Comparison of ENCODE assay signal across 19 cellular contexts in the genomic region with DNA sequence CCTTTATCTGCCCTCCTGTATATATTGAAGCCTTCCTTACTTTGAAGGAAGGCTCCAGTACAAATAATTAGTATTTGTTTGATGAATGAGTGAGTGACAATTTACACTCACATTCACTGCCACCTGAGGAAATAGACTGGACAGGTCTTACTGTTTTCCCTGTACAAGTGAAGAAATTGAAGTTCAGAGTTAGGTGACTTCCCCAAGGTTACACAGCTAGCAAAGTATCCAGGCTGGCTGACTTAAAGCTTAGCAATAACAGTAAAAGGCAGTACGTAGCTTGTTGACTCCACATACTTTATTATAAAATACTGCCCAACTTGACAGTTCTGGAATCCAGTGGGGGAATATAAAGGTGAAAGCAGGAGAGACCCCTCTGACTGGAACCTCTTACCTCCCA. TPM values are rescaled to one million over a fixed set of nuclear protein-coding genes. Genes with fewer than 3 reads are reported as not detected.
DNase-seq lines count a peak whose midpoint lies in the region; ATAC-seq, FAIRE-seq and TF ChIP-seq lines count a peak whose summit lies in the region.
"Had no signal": no experiment of that assay in that cellular context is flagged by ENCODE, and none has a peak within 500 bp of the region (broad histone marks: within the 10 kb centered on the region; RNA-seq: fewer than 3 reads in every experiment).

No MANE protein-coding gene starts in this region.

- TF ChIP-seq RAD21 in HCT116 (IDR thresholded peaks at IDR 0.05; ENCODE audit: low read depth) (no peak), HepG2 (CRISPR knock-in tag; IDR thresholded peaks at IDR 0.05) (no peak)

- H3K9me2 ChIP-seq in HCT116 (ENCODE audit: insufficient read depth): no peaks in the 10 kb centered on the region

- no peak overlapping the region for H2AFZ ChIP-seq in HCT116 (ENCODE audit: low read depth, low read length, poor library complexity, severe bottlenecking)
- no peak overlapping the region for H2AFZ ChIP-seq in HepG2 (ENCODE audit: low read length)
- H2AFZ ChIP-seq in smooth muscle cell (ENCODE audit: low read depth): no peak overlapping the region

- intact Hi-C loops in HCT116 (cut with micrococcal nuclease) (loop anchor here (1.0 kb wide), 1 partner anchor 41 kb away; a partner anchor contains a TSS), body of pancreas (cut with DNase I) (no loop called here), HepG2 (cut with micrococcal nuclease; ENCODE audit: unreplicated experiment) (no loop called here)

- no peak for TF ChIP-seq CTCF in HCT116 (IDR thresholded peaks at IDR 0.05 in 2 of 3, conservative IDR thresholded peaks at IDR 0.05 in 1 of 3; ENCODE audit: borderline replicate concordance in 1 of 3, insufficient read depth in 1 of 3, low read depth in 2 of 3, low read length in 2 of 3)
- no peak for TF ChIP-seq CTCF in body of pancreas (IDR thresholded peaks at IDR 0.05)
- TF ChIP-seq CTCF in HepG2 (CRISPR knock-in tag; IDR thresholded peaks at IDR 0.05): no peak
- no peak for TF ChIP-seq CTCF in smooth muscle cell (IDR thresholded peaks at IDR 0.05; ENCODE audit: borderline replicate concordance, insufficient read depth, poor library complexity, severe bottlenecking)

- H3K9me3 ChIP-seq in HCT116 (ENCODE audit: control insufficient read depth in 1 of 2, insufficient read depth in 1 of 2, low read depth in 1 of 2, low read length in 2 of 2) (no peaks in the 10 kb centered on the region), body of pancreas (no peaks in the 10 kb centered on the region), HepG2 (ENCODE audit: low read length) (no peaks in the 10 kb centered on the region), smooth muscle cell (replicated peaks; ENCODE audit: low read depth) (no peaks in the 10 kb centered on the region)
- H3K9me3 ChIP-seq: thoracic aorta had no signal

- H3K9ac ChIP-seq in HCT116 (ENCODE audit: low read length) (peak overlapping the region; percentile 94), HepG2 (ENCODE audit: insufficient read depth, low read depth, low read length) (peak overlapping the region; percentile 72), smooth muscle cell (ENCODE audit: low read depth) (peak overlapping the region; percentile 49)

- H3K4me3 ChIP-seq in HCT116 (replicated peaks in 1 of 2; ENCODE audit: low read depth in 1 of 2, low read length in 2 of 2) (peak overlapping the region; percentile 11 to 49; a peak in 3 of 4 replicates), body of pancreas (no peak overlapping the region), HepG2 (replicated peaks in 1 of 3; ENCODE audit: insufficient read depth in 1 of 3, low read depth in 2 of 3, low read length in 3 of 3) (peak overlapping the region; percentile 39 to 60 (median 44)), smooth muscle cell (peak overlapping the region; percentile 29)
- H3K4me3 ChIP-seq: GM12878, thoracic aorta had no signal

- BruUV-seq in HCT116 (replicated peaks; lab: Mats Ljungman, UMichigan): no TSS peak
- BruUV-seq in HepG2 (replicated peaks; lab: Mats Ljungman, UMichigan): no TSS peak

- H3K36me3 ChIP-seq in HCT116 (ENCODE audit: control insufficient read depth in 1 of 2, insufficient read depth in 2 of 2, low read length in 2 of 2) (peaks cover 11 to 18% of the 10 kb centered on the region in 2 experiments; a peak in 2 of 4 replicates), body of pancreas (replicated peaks in 1 of 2; ENCODE audit: insufficient read depth in 1 of 2, low read depth in 2 of 2) (no peaks in the 10 kb centered on the region), HepG2 (replicated peaks in 1 of 2; ENCODE audit: control insufficient read depth in 1 of 2, insufficient read depth in 2 of 2, low read length in 2 of 2) (peaks cover 7 to 14% of the 10 kb centered on the region in 2 experiments), smooth muscle cell (ENCODE audit: low read depth) (no peaks in the 10 kb centered on the region)
- H3K36me3 ChIP-seq: thoracic aorta had no signal

- no peak for ATAC-seq in HCT116
- ATAC-seq in body of pancreas: no peak
- no peak for ATAC-seq in HepG2
- no peak for ATAC-seq in left lobe of liver
- ATAC-seq: activated CD4-positive, CD25-positive, alpha-beta regulatory T cell treated with anti-CD3 and anti-CD28 coated beads, Interleukin-2, amount 50 U/mL, for 24 hours; esophagus mucosa; GM12878; T-cell had no signal

- CTCF ChIA-PET in HCT116 (lab: Charles Lee): interaction anchor here (1.1 to 2.3 kb wide), 3 partner anchors 10 to 42 kb away, joined by 4 to 11 read pairs (median 4); a partner anchor contains a TSS
- CTCF ChIA-PET in HepG2 (lab: Yijun Ruan, JAX; ENCODE audit: low intra/inter-chr PET ratio, low total read pairs): no interaction called here

- in situ Hi-C loops in HepG2 (cut with HindIII; ENCODE audit: extremely low pct_ligation_motif_present, low pct_unique_long_range_greater_than_20kb): no loop called here

- H3K27me3 ChIP-seq in HCT116 (ENCODE audit: insufficient read depth, low read length) (no peaks in the 10 kb centered on the region), body of pancreas (no peaks in the 10 kb centered on the region), HepG2 (ENCODE audit: control insufficient read depth in 1 of 2, insufficient read depth in 2 of 2, low read length in 2 of 2) (peaks cover 0 to 2% of the 10 kb centered on the region in 2 experiments; a peak in 1 of 5 replicates), smooth muscle cell (ENCODE audit: low read depth) (no peaks in the 10 kb centered on the region)

- POLR2A ChIA-PET in HCT116 (lab: Charles Lee): interaction anchor here (0.7 to 13.7 kb wide), 9 partner anchors 10 to 60 kb away, joined by 3 to 379 read pairs (median 6); a partner anchor contains a TSS
- POLR2A ChIA-PET in HepG2 (lab: Yijun Ruan, JAX): interaction anchor here (0.6 to 9.8 kb wide), 19 partner anchors 10 to 879 kb away, joined by 3 to 437 read pairs (median 5); a partner anchor contains a TSS

- H3F3A ChIP-seq in smooth muscle cell (ENCODE audit: low read depth): peaks cover 34% of the 10 kb centered on the region

- peak; percentile 15 for FAIRE-seq in HepG2 (lab: Jason Lieb, UNC)
- FAIRE-seq: GM12878 had no signal

- H3K79me2 ChIP-seq in HCT116 (ENCODE audit: insufficient read depth, low read length) (peaks cover 50% of the 10 kb centered on the region), HepG2 (ENCODE audit: insufficient read depth, low read length) (peaks cover 30% of the 10 kb centered on the region), smooth muscle cell (ENCODE audit: low read depth) (peaks cover 37% of the 10 kb centered on the region)

- TF ChIP-seq EP300 in HepG2 (IDR thresholded peaks at IDR 0.05; ENCODE audit: low read depth in 2 of 2, low read length in 2 of 2) (no peak), HepG2 (CRISPR knock-in tag; IDR thresholded peaks at IDR 0.05; ENCODE audit: borderline replicate concordance) (no peak)

- peaks cover 79 to 89% of the 10 kb centered on the region in 2 experiments for H3K4me1 ChIP-seq in HCT116 (ENCODE audit: control insufficient read depth in 1 of 2, insufficient read depth in 2 of 2, low read length in 2 of 2)
- peaks cover 68% of the 10 kb centered on the region for H3K4me1 ChIP-seq in body of pancreas
- H3K4me1 ChIP-seq in HepG2 (ENCODE audit: insufficient read depth, low read length): peaks cover 81% of the 10 kb centered on the region
- peaks cover 47% of the 10 kb centered on the region for H3K4me1 ChIP-seq in smooth muscle cell (ENCODE audit: low read depth)

- WGBS in body of pancreas, 2 donors: 0 to 19% methylated on average over 1 of the region's 1 CpG
- WGBS in HepG2 (ENCODE audit: low lambda C conversion rate): 0% methylated on average over 1 of the region's 1 CpG
- WGBS in smooth muscle cell (ENCODE audit: low lambda C conversion rate): 18% methylated on average over 1 of the region's 1 CpG

- DNase-seq in HCT116 (ENCODE audit: low read depth, low spot score) (no peak), body of pancreas (no peak), HepG2 (ENCODE audit: low spot score) (no peak), smooth muscle cell (lab: John Stamatoyannopoulos, UW; ENCODE audit: unreplicated experiment) (no peak), left lobe of liver (ENCODE audit: low spot score) (no peak), NCI-H510A (lab: John Stamatoyannopoulos, UW) (no peak), cortex of kidney (lab: John Stamatoyannopoulos, UW) (no peak)
- no peak for DNase-seq in activated CD8-positive, alpha-beta memory T cell treated with anti-CD3 and anti-CD28 coated beads, Interleukin-2, amount 50 U/mL, for 48 hours
- DNase-seq: C1 segment of cervical spinal cord, DMS79 treated with DMSO at 0.1 percent for 48 hours, hippocampal formation, NCI-H1092 treated with DMSO at 0.1 percent for 48 hours, NCI-H446 treated with DMSO at 0.1 percent for 48 hours, OCI-M1, T-cell had no signal

- RAD21 ChIA-PET in HCT116 (lab: Charles Lee; ENCODE audit: low non-redundant PET in 1 of 2, low total read pairs in 2 of 2, uncharacterized antibody in 2 of 2, unreplicated experiment in 2 of 2): interaction anchor here (0.8 to 2.6 kb wide), 6 partner anchors 20 to 62 kb away, joined by 3 to 12 read pairs (median 5); a partner anchor contains a TSS

- H4K20me1 ChIP-seq in HCT116 (ENCODE audit: insufficient read depth) (peaks cover 14% of the 10 kb centered on the region; the same call in 1 of the 2 replicates), HepG2 (ENCODE audit: insufficient read depth, low read length) (peaks cover 20% of the 10 kb centered on the region), smooth muscle cell (ENCODE audit: low read depth) (peaks cover 16% of the 10 kb centered on the region)

- H3K27ac ChIP-seq in HCT116 (ENCODE audit: low read depth, low read length) (peak overlapping the region; percentile 78), body of pancreas (peak overlapping the region; percentile 70 to 99 (median 98)), HepG2 (ENCODE audit: extremely low read length, insufficient read depth, low read length) (peak overlapping the region; percentile 100), smooth muscle cell (ENCODE audit: low read depth) (peak overlapping the region; percentile 92)
- H3K27ac ChIP-seq: thoracic aorta had no signal

- TF ChIP-seq POLR2A in HCT116 (IDR thresholded peaks at IDR 0.05; ENCODE audit: borderline replicate concordance, extremely low read depth, insufficient read depth, insufficient read length): no peak
- TF ChIP-seq POLR2A in body of pancreas (IDR thresholded peaks at IDR 0.05): no peak
- TF ChIP-seq POLR2A in HepG2 (IDR thresholded peaks at IDR 0.05; ENCODE audit: insufficient read depth in 1 of 2, low read depth in 2 of 2, low read length in 2 of 2): no peak

- H3K4me2 ChIP-seq in HCT116 (ENCODE audit: low read length) (peak overlapping the region; percentile 86), HepG2 (ENCODE audit: low read depth, low read length) (peak overlapping the region; percentile 88), smooth muscle cell (peak overlapping the region; percentile 91)

RNA-seq across cellular contexts. Expression of a gene that starts 2.6 kb away (rescaled TPM):
- 1,229 TPM for total RNA-seq in HCT116 (2021; ENCODE audit: unreplicated experiment)
- 1,596 and 1,648 TPM in 2 replicates for polyA plus RNA-seq in HCT116 (2012)
- 100 to 1,000 TPM; 542 to 573 TPM for total RNA-seq in body of pancreas
- total RNA-seq in HepG2 (2016; rRNA removed; fragmentation: Illumina TruSeq; extraction: Trizol): 618 and 762 TPM in 2 replicates
- total RNA-seq in HepG2 (2016; cell fraction: cytosol; rRNA removed; fragmentation: Illumina TruSeq; extraction: Trizol; ENCODE audit: low read depth): 344 and 369 TPM in 2 replicates
- total RNA-seq in HepG2 (2016; cell fraction: insoluble cytoplasmic fraction; rRNA removed; fragmentation: Illumina TruSeq; extraction: Trizol): 631 and 704 TPM in 2 replicates
- 289 and 321 TPM in 2 replicates for total RNA-seq in HepG2 (2016; cell fraction: membrane; rRNA removed; fragmentation: Illumina TruSeq; extraction: Trizol)
- total RNA-seq in HepG2 (2016; cell fraction: nucleus; rRNA removed; fragmentation: Illumina TruSeq; extraction: Trizol): 291 and 298 TPM in 2 replicates
- polyA plus RNA-seq in HepG2 (2011; rRNA removed): 433 and 436 TPM in 2 replicates
- polyA plus RNA-seq in HepG2 (2011; cell fraction: cytosol; rRNA removed): 543 and 742 TPM in 2 replicates
- polyA plus RNA-seq in HepG2 (2011; cell fraction: nucleus; rRNA removed): 328 and 341 TPM in 2 replicates
- 356 and 426 TPM in 2 replicates for polyA plus RNA-seq in HepG2 (2012)
- polyA plus RNA-seq in HepG2 (2016; cell fraction: cytosol; fragmentation: Illumina TruSeq; extraction: Trizol; ENCODE audit: low read depth): 354 and 399 TPM in 2 replicates
- 703 and 776 TPM in 2 replicates for polyA plus RNA-seq in HepG2 (2016; cell fraction: insoluble cytoplasmic fraction; fragmentation: Illumina TruSeq; extraction: Trizol; ENCODE audit: low read depth)
- polyA plus RNA-seq in HepG2 (2016; cell fraction: membrane; fragmentation: Illumina TruSeq; extraction: Trizol; ENCODE audit: low read depth): 250 and 261 TPM in 2 replicates
- 432 and 466 TPM in 2 replicates for polyA plus RNA-seq in HepG2 (2016; cell fraction: nucleus; fragmentation: Illumina TruSeq; extraction: Trizol; ENCODE audit: insufficient read depth, low read depth)
- polyA minus RNA-seq in HepG2 (2011; rRNA and poly(A)+ RNA removed; ENCODE audit: low replicate concordance): 346 and 697 TPM in 2 replicates
- polyA minus RNA-seq in HepG2 (2011; cell fraction: cytosol; rRNA and poly(A)+ RNA removed): 294 and 350 TPM in 2 replicates
- 138 and 164 TPM in 2 replicates for polyA minus RNA-seq in HepG2 (2011; cell fraction: nucleus; rRNA and poly(A)+ RNA removed)
- total RNA-seq in smooth muscle cell: 477 and 663 TPM in 2 replicates
- polyA plus RNA-seq in smooth muscle cell: 894 and 2,163 TPM in 2 replicates
- 194 TPM for total RNA-seq in left lobe of liver

RNA-seq across cellular contexts. Expression of a gene that starts 41.5 kb away (rescaled TPM):
- total RNA-seq in HCT116 (2021; ENCODE audit: unreplicated experiment) (1,655 TPM), body of pancreas (100 to 1,000 TPM; 394 to 455 TPM), HepG2 (2016; rRNA removed; fragmentation: Illumina TruSeq; extraction: Trizol) (718 and 837 TPM in 2 replicates), smooth muscle cell (694 and 929 TPM in 2 replicates), left lobe of liver (235 TPM)
- 1,805 and 2,066 TPM in 2 replicates for polyA plus RNA-seq in HCT116 (2012)
- total RNA-seq in HepG2 (2016; cell fraction: cytosol; rRNA removed; fragmentation: Illumina TruSeq; extraction: Trizol; ENCODE audit: low read depth): 191 and 201 TPM in 2 replicates
- total RNA-seq in HepG2 (2016; cell fraction: insoluble cytoplasmic fraction; rRNA removed; fragmentation: Illumina TruSeq; extraction: Trizol): 754 and 767 TPM in 2 replicates
- 220 and 222 TPM in 2 replicates for total RNA-seq in HepG2 (2016; cell fraction: membrane; rRNA removed; fragmentation: Illumina TruSeq; extraction: Trizol)
- total RNA-seq in HepG2 (2016; cell fraction: nucleus; rRNA removed; fragmentation: Illumina TruSeq; extraction: Trizol): 354 and 362 TPM in 2 replicates
- polyA plus RNA-seq in HepG2 (2011; rRNA removed) (491 and 498 TPM in 2 replicates), smooth muscle cell (1,025 and 2,331 TPM in 2 replicates)
- 564 and 714 TPM in 2 replicates for polyA plus RNA-seq in HepG2 (2011; cell fraction: cytosol; rRNA removed)
- 285 and 288 TPM in 2 replicates for polyA plus RNA-seq in HepG2 (2011; cell fraction: nucleus; rRNA removed)
- 358 and 436 TPM in 2 replicates for polyA plus RNA-seq in HepG2 (2012)
- polyA plus RNA-seq in HepG2 (2016; cell fraction: cytosol; fragmentation: Illumina TruSeq; extraction: Trizol; ENCODE audit: low read depth): 216 and 219 TPM in 2 replicates
- 863 and 1,042 TPM in 2 replicates for polyA plus RNA-seq in HepG2 (2016; cell fraction: insoluble cytoplasmic fraction; fragmentation: Illumina TruSeq; extraction: Trizol; ENCODE audit: low read depth)
- polyA plus RNA-seq in HepG2 (2016; cell fraction: membrane; fragmentation: Illumina TruSeq; extraction: Trizol; ENCODE audit: low read depth): 217 and 232 TPM in 2 replicates
- polyA plus RNA-seq in HepG2 (2016; cell fraction: nucleus; fragmentation: Illumina TruSeq; extraction: Trizol; ENCODE audit: insufficient read depth, low read depth): 558 and 582 TPM in 2 replicates
- 716 and 1,092 TPM in 2 replicates for polyA minus RNA-seq in HepG2 (2011; rRNA and poly(A)+ RNA removed; ENCODE audit: low replicate concordance)
- polyA minus RNA-seq in HepG2 (2011; cell fraction: cytosol; rRNA and poly(A)+ RNA removed): 354 and 438 TPM in 2 replicates
- 198 and 204 TPM in 2 replicates for polyA minus RNA-seq in HepG2 (2011; cell fraction: nucleus; rRNA and poly(A)+ RNA removed)

RNA-seq across cellular contexts. Expression of a gene that starts 59.9 kb away (rescaled TPM):
- total RNA-seq in HCT116 (2021; ENCODE audit: unreplicated experiment): 809 TPM
- polyA plus RNA-seq in HCT116 (2012): 589 and 640 TPM in 2 replicates
- 100 to 1,000 TPM; 326 to 389 TPM for total RNA-seq in body of pancreas
- total RNA-seq in HepG2 (2016; rRNA removed; fragmentation: Illumina TruSeq; extraction: Trizol): 548 and 779 TPM in 2 replicates
- 127 and 150 TPM in 2 replicates for total RNA-seq in HepG2 (2016; cell fraction: cytosol; rRNA removed; fragmentation: Illumina TruSeq; extraction: Trizol; ENCODE audit: low read depth)
- 568 and 746 TPM in 2 replicates for total RNA-seq in HepG2 (2016; cell fraction: insoluble cytoplasmic fraction; rRNA removed; fragmentation: Illumina TruSeq; extraction: Trizol)
- total RNA-seq in HepG2 (2016; cell fraction: membrane; rRNA removed; fragmentation: Illumina TruSeq; extraction: Trizol): 454 and 551 TPM in 2 replicates
- 263 and 291 TPM in 2 replicates for total RNA-seq in HepG2 (2016; cell fraction: nucleus; rRNA removed; fragmentation: Illumina TruSeq; extraction: Trizol)
- 327 and 416 TPM in 2 replicates for polyA plus RNA-seq in HepG2 (2011; rRNA removed)
- 501 and 516 TPM in 2 replicates for polyA plus RNA-seq in HepG2 (2011; cell fraction: cytosol; rRNA removed)
- polyA plus RNA-seq in HepG2 (2011; cell fraction: nucleus; rRNA removed): 203 and 222 TPM in 2 replicates
- 450 and 479 TPM in 2 replicates for polyA plus RNA-seq in HepG2 (2012)
- polyA plus RNA-seq in HepG2 (2016; cell fraction: cytosol; fragmentation: Illumina TruSeq; extraction: Trizol; ENCODE audit: low read depth): 74.7 and 91.4 TPM in 2 replicates
- polyA plus RNA-seq in HepG2 (2016; cell fraction: insoluble cytoplasmic fraction; fragmentation: Illumina TruSeq; extraction: Trizol; ENCODE audit: low read depth): 445 and 458 TPM in 2 replicates
- polyA plus RNA-seq in HepG2 (2016; cell fraction: membrane; fragmentation: Illumina TruSeq; extraction: Trizol; ENCODE audit: low read depth): 254 and 316 TPM in 2 replicates
- polyA plus RNA-seq in HepG2 (2016; cell fraction: nucleus; fragmentation: Illumina TruSeq; extraction: Trizol; ENCODE audit: insufficient read depth, low read depth): 258 and 266 TPM in 2 replicates
- 738 and 1,247 TPM in 2 replicates for polyA minus RNA-seq in HepG2 (2011; rRNA and poly(A)+ RNA removed; ENCODE audit: low replicate concordance)
- polyA minus RNA-seq in HepG2 (2011; cell fraction: cytosol; rRNA and poly(A)+ RNA removed): 496 and 595 TPM in 2 replicates
- polyA minus RNA-seq in HepG2 (2011; cell fraction: nucleus; rRNA and poly(A)+ RNA removed): 250 and 365 TPM in 2 replicates
- 241 and 299 TPM in 2 replicates for total RNA-seq in smooth muscle cell
- polyA plus RNA-seq in smooth muscle cell: 39.9 and 47.7 TPM in 2 replicates
- total RNA-seq in left lobe of liver: 184 TPM

Comparison
In these comparisons a context has a peak if more than half of its experiments do, and no peak if none do; other contexts are left out.
1. H3K4me3 ChIP-seq: peak in HCT116 (2 of 2), HepG2 (3 of 3) and smooth muscle cell (single experiment); none in body of pancreas (0 of 2).
2. Peak in every context shown above with its lines, with median percentiles within 50 percentile points of each other: H3K27ac ChIP-seq, H3K4me2 ChIP-seq and H3K9ac ChIP-seq.